Comparison of ENCODE assay signal across 24 cellular contexts in genomic region chrX:115598556-115598955, GRCh38. TPM values are rescaled to one million over a fixed set of nuclear protein-coding genes. Genes with fewer than 3 reads are reported as not detected.
DNase-seq lines count a peak whose midpoint lies in the region; ATAC-seq and TF ChIP-seq lines count a peak whose summit lies in the region.
"Had no signal": no experiment of that assay in that cellular context is flagged by ENCODE, and none has a peak within 500 bp of the region (broad histone marks: within the 10 kb centered on the region; RNA-seq: fewer than 3 reads in every experiment).

No MANE protein-coding gene starts in this region.

- H3K27me3 ChIP-seq in ascending aorta: peaks cover 2% of the 10 kb centered on the region
- no peaks in the 10 kb centered on the region for H3K27me3 ChIP-seq in upper lobe of right lung

- DNase-seq in ascending aorta (ENCODE audit: low spot score in 2 of 2) (no peak), coronary artery (ENCODE audit: low spot score) (no peak), mesothelial cell of epicardium (ENCODE audit: low spot score in 2 of 2, unreplicated experiment in 2 of 2) (no peak), substantia nigra (lab: John Stamatoyannopoulos, UW) (no peak), T1000 (lab: John Stamatoyannopoulos, UW) (no peak), upper lobe of right lung (no peak), NCI-H2171 treated with DMSO at 0.1 percent for 48 hours (lab: John Stamatoyannopoulos, UW) (no peak)
- no peak for DNase-seq in activated naive CD4-positive, alpha-beta T cell treated with anti-CD3 and anti-CD28 coated beads, Interleukin-2, amount 50 U/mL, for 72 hours (ENCODE audit: low spot score in 2 of 2)
- DNase-seq: C1 segment of cervical spinal cord; Caco-2; CD4-positive, alpha-beta memory T cell; HCEC 1CT; KBM-7; MV-4-11; NCI-H1105; NCI-H146; NCI-H1930; NCI-H2227 treated with DMSO at 0.1 percent for 48 hours; NCI-H526 treated with DMSO at 0.1 percent for 48 hours; SIG-M5 had no signal

- ATAC-seq in upper lobe of right lung: no peak
- no peak for ATAC-seq in activated naive CD4-positive, alpha-beta T cell treated with anti-CD3 and anti-CD28 coated beads, Interleukin-2, amount 50 U/mL, for 72 hours
- ATAC-seq: A549, GM12878, Panc1 had no signal

- H3K27ac Mint-ChIP-seq in mesothelial cell of epicardium: peak overlapping the region; percentile 83
- no peak overlapping the region for H3K27ac Mint-ChIP-seq in activated naive CD4-positive, alpha-beta T cell treated with anti-CD3 and anti-CD28 coated beads, Interleukin-2, amount 50 U/mL, for 72 hours
- H3K27ac Mint-ChIP-seq: CD4-positive, alpha-beta memory T cell had no signal

- H3K9me3 Mint-ChIP-seq in mesothelial cell of epicardium: no peaks in the 10 kb centered on the region
- H3K9me3 Mint-ChIP-seq in activated naive CD4-positive, alpha-beta T cell treated with anti-CD3 and anti-CD28 coated beads, Interleukin-2, amount 50 U/mL, for 72 hours: no peaks in the 10 kb centered on the region

- peaks cover 11% of the 10 kb centered on the region for H3K36me3 Mint-ChIP-seq in mesothelial cell of epicardium
- no peaks in the 10 kb centered on the region for H3K36me3 Mint-ChIP-seq in activated naive CD4-positive, alpha-beta T cell treated with anti-CD3 and anti-CD28 coated beads, Interleukin-2, amount 50 U/mL, for 72 hours
- H3K36me3 Mint-ChIP-seq: CD4-positive, alpha-beta memory T cell had no signal

- peaks cover 70% of the 10 kb centered on the region for H3K4me1 Mint-ChIP-seq in mesothelial cell of epicardium
- H3K4me1 Mint-ChIP-seq: CD4-positive, alpha-beta memory T cell had no signal

- H3K27ac ChIP-seq in ascending aorta (peak overlapping the region; percentile 74 to 81), coronary artery (peak overlapping the region; percentile 47 to 49), substantia nigra (ENCODE audit: low read depth, low read length, poor library complexity, severe bottlenecking) (peak overlapping the region; percentile 17), upper lobe of right lung (no peak overlapping the region)
- H3K27ac ChIP-seq: A549, SK-N-MC had no signal

- intact Hi-C loops in ascending aorta (cut with DNase I): loop anchor here (5.0 kb wide), 1 partner anchor 34 kb away; no protein-coding TSS in a partner anchor
- intact Hi-C loops in upper lobe of right lung (cut with DNase I): no loop called here

- peaks cover 0 to 2% of the 10 kb centered on the region in 2 donors for H3K4me1 ChIP-seq in ascending aorta
- H3K4me1 ChIP-seq in upper lobe of right lung: no peaks in the 10 kb centered on the region

- H3K4me3 ChIP-seq in ascending aorta: no peak overlapping the region
- H3K4me3 ChIP-seq in coronary artery: no peak overlapping the region
- H3K4me3 ChIP-seq in upper lobe of right lung: no peak overlapping the region
- H3K4me3 ChIP-seq: A549, GM12878, SK-N-MC had no signal

- H3K4me3 Mint-ChIP-seq in mesothelial cell of epicardium: no peak overlapping the region
- H3K4me3 Mint-ChIP-seq: CD4-positive, alpha-beta memory T cell had no signal

- no peaks in the 10 kb centered on the region for H3K27me3 Mint-ChIP-seq in mesothelial cell of epicardium (ENCODE audit: low read depth)

- TF ChIP-seq CTCF in ascending aorta (IDR thresholded peaks at IDR 0.05): no peak
- TF ChIP-seq CTCF in coronary artery (IDR thresholded peaks at IDR 0.05): no peak
- TF ChIP-seq CTCF in mesothelial cell of epicardium (IDR thresholded peaks at IDR 0.05; ENCODE audit: unreplicated experiment): no peak
- TF ChIP-seq CTCF in upper lobe of right lung (IDR thresholded peaks at IDR 0.05): no peak

- H3K9me3 ChIP-seq in ascending aorta (no peaks in the 10 kb centered on the region), upper lobe of right lung (no peaks in the 10 kb centered on the region)
- H3K9me3 ChIP-seq: A549, Caco-2 had no signal

- no peaks in the 10 kb centered on the region for H3K36me3 ChIP-seq in ascending aorta
- H3K36me3 ChIP-seq in upper lobe of right lung: no peaks in the 10 kb centered on the region

RNA-seq across cellular contexts. Expression of gene PLS3, which starts 37.6 kb away (rescaled TPM):
- total RNA-seq in ascending aorta (155 TPM), mesothelial cell of epicardium (417 to 443 TPM (median 428 TPM) in 3 replicates), upper lobe of right lung (212 TPM)
- 1 to 10 TPM in 1 of 2 donors, under 1 TPM in 1; 0.84 to 2.2 TPM for total RNA-seq in activated naive CD4-positive, alpha-beta T cell treated with anti-CD3 and anti-CD28 coated beads, Interleukin-2, amount 50 U/mL, for 72 hours

Comparison
In these comparisons a context has a peak if more than half of its experiments do, and no peak if none do; other contexts are left out.
1. RNA of gene PLS3, which starts 37.6 kb away (total RNA-seq): 417 to 443 TPM in mesothelial cell of epicardium, 212 TPM in upper lobe of right lung (single experiment) and 155 TPM in ascending aorta (single experiment); 0.84 to 2.2 TPM in activated naive CD4-positive, alpha-beta T cell treated with anti-CD3 and anti-CD28 coated beads, Interleukin-2, amount 50 U/mL, for 72 hours; every median in the first group is over 10 times any median in the second.